ENCODE assay signal across 23 cellular contexts in the genomic region with DNA sequence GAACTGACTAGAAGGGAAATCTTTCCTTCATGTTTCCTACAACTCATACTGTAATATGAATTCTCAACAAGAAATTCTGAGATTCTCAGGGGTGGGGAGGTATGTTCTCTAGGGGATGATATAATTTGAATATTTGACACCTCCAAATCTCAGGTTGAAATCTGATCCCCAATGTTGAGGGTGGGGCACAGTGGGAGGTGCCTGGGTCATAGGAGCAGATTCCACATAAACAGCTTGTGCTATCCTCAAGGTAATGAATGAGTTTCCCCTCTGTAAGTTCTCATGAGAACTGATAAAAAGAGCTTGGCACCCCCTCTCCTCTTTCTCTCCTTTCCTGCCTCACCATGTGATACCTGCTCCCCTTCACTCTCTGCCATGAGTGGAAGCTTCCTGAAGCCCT. TPM values are rescaled to one million over a fixed set of nuclear protein-coding genes. Genes with fewer than 3 reads are reported as not detected.
DNase-seq lines count a peak whose midpoint lies in the region; ATAC-seq, FAIRE-seq and TF ChIP-seq lines count a peak whose summit lies in the region.
"Had no signal": no experiment of that assay in that cellular context is flagged by ENCODE, and none has a peak within 500 bp of the region (broad histone marks: within the 10 kb centered on the region; RNA-seq: fewer than 3 reads in every experiment).

No MANE protein-coding gene starts in this region.

- TF ChIP-seq RAD21 in GM12878 (IDR thresholded peaks at IDR 0.05; ENCODE audit: insufficient read depth, low read depth, low read length): no peak

- no peaks in the 10 kb centered on the region for H3K9me3 Mint-ChIP-seq in CD4-positive, alpha-beta memory T cell
- H3K9me3 Mint-ChIP-seq in GM23338 (no peaks in the 10 kb centered on the region), nephron progenitor cell (peaks cover under 1% of the 10 kb centered on the region)
- H3K9me3 Mint-ChIP-seq in stimulated activated memory B cell treated with anti-CD40 and anti-IgM and Interleukin-4, amounts not matched to agents 10 μg/mL and 1 μg/mL and 100 μg/mL, for 72 hours: peaks cover 2% of the 10 kb centered on the region
- H3K9me3 Mint-ChIP-seq: IgD-negative memory B cell had no signal

- no peak for TF ChIP-seq CTCF in GM23338 (conservative IDR thresholded peaks at IDR 0.05; ENCODE audit: low read depth in 2 of 2)
- no peak for TF ChIP-seq CTCF in GM12878 (IDR thresholded peaks at IDR 0.05 in 2 of 3, conservative IDR thresholded peaks at IDR 0.05 in 1 of 3; ENCODE audit: control insufficient read depth in 2 of 3, extremely low read depth in 1 of 3, insufficient read depth in 1 of 3, low read depth in 3 of 3, low read length in 3 of 3)
- no peak for TF ChIP-seq CTCF in nephron progenitor cell (IDR thresholded peaks at IDR 0.05)
- no peak for TF ChIP-seq CTCF in GM13976 (IDR thresholded peaks at IDR 0.05; ENCODE audit: borderline replicate concordance, control extremely low read depth, extremely low read depth, insufficient read depth, missing control alignments)

- H3K9ac ChIP-seq in GM12878 (ENCODE audit: control insufficient read depth, insufficient read depth, low read length): no peak overlapping the region

- no peak for DNase-seq in CD4-positive, alpha-beta memory T cell
- DNase-seq in GM23338 (ENCODE audit: low spot score): peak; percentile 49
- no peak for DNase-seq in GM12878 (ENCODE audit: low read depth, low spot score)
- DNase-seq in nephron progenitor cell: no peak
- DNase-seq in GM13976 (ENCODE audit: low spot score): no peak
- no peak for DNase-seq in GM12892 (ENCODE audit: insufficient read length)
- DNase-seq: BE2C, Caco-2, DND-41, GOT3, Karpas-422, MV-4-11, NCI-H1105 treated with DMSO at 0.1 percent for 48 hours, NCI-H2029 treated with DMSO at 0.1 percent for 48 hours, NCI-H446, NCI-H526, OCI-M1, Right ventricle myocardium superior had no signal

- H3K27ac Mint-ChIP-seq in CD4-positive, alpha-beta memory T cell: peak overlapping the region in 4 of 7 donors; percentile 13 to 62 (median 24)
- peak overlapping the region; percentile 12; the same call in 1 of the 2 replicates for H3K27ac Mint-ChIP-seq in GM23338
- H3K27ac Mint-ChIP-seq in nephron progenitor cell: peak overlapping the region; percentile 50
- H3K27ac Mint-ChIP-seq in stimulated activated memory B cell treated with anti-CD40 and anti-IgM and Interleukin-4, amounts not matched to agents 10 μg/mL and 1 μg/mL and 100 μg/mL, for 72 hours: no peak overlapping the region

- POLR2A ChIA-PET in CD4-positive, alpha-beta memory T cell (lab: Charles Lee; ENCODE audit: partially characterized antibody): interaction anchor here (2.9 kb wide), 1 partner anchor 21 kb away, joined by 15 read pairs; a partner anchor contains a TSS
- POLR2A ChIA-PET in GM12878 (lab: Charles Lee): interaction anchor here (0.5 to 2.1 kb wide), 8 partner anchors 9 to 195 kb away, joined by 3 to 10 read pairs (median 4); no protein-coding TSS in a partner anchor

- peaks cover 5 to 13% of the 10 kb centered on the region in 2 donors for H3K36me3 Mint-ChIP-seq in CD4-positive, alpha-beta memory T cell
- H3K36me3 Mint-ChIP-seq in GM23338 (ENCODE audit: low read depth) (no peaks in the 10 kb centered on the region), nephron progenitor cell (ENCODE audit: low read depth) (peaks cover 19% of the 10 kb centered on the region)
- H3K36me3 Mint-ChIP-seq in stimulated activated memory B cell treated with anti-CD40 and anti-IgM and Interleukin-4, amounts not matched to agents 10 μg/mL and 1 μg/mL and 100 μg/mL, for 72 hours: peaks cover 20% of the 10 kb centered on the region

- H3K79me2 ChIP-seq in GM23338 (replicated peaks; ENCODE audit: insufficient read depth) (peaks cover 98% of the 10 kb centered on the region), GM12878 (ENCODE audit: control insufficient read depth, insufficient read depth, low read length) (peaks cover 89% of the 10 kb centered on the region)

- H3F3A ChIP-seq in GM23338 (replicated peaks; ENCODE audit: low read depth): no peaks in the 10 kb centered on the region

- H3K36me3 ChIP-seq in CD4-positive, alpha-beta memory T cell (ENCODE audit: insufficient read depth, low read length): no peaks in the 10 kb centered on the region
- H3K36me3 ChIP-seq in GM23338 (ENCODE audit: insufficient read depth) (no peaks in the 10 kb centered on the region), GM12878 (ENCODE audit: control insufficient read depth in 2 of 2, insufficient read depth in 2 of 2, low read length in 1 of 2) (peaks cover 0 to 17% of the 10 kb centered on the region in 2 experiments; a peak in 3 of 4 replicates)
- H3K36me3 ChIP-seq: BE2C had no signal

- RAD21 ChIA-PET in GM12878 (lab: Charles Lee; ENCODE audit: unreplicated experiment): interaction anchor here (0.6 to 1.9 kb wide), 8 partner anchors 9 to 127 kb away, joined by 3 to 9 read pairs (median 5); no protein-coding TSS in a partner anchor

- H3K27me3 ChIP-seq in CD4-positive, alpha-beta memory T cell (ENCODE audit: insufficient read depth, low read length): no peaks in the 10 kb centered on the region
- H3K27me3 ChIP-seq in GM23338 (ENCODE audit: insufficient read depth) (no peaks in the 10 kb centered on the region), GM12878 (replicated peaks in 1 of 2; ENCODE audit: control insufficient read depth in 2 of 2, insufficient read depth in 2 of 2, low read length in 1 of 2) (no peaks in the 10 kb centered on the region)
- H3K27me3 ChIP-seq: BE2C had no signal

- no peak overlapping the region for H3K27ac ChIP-seq in CD4-positive, alpha-beta memory T cell (ENCODE audit: low read depth, low read length)
- peak overlapping the region; percentile 78 for H3K27ac ChIP-seq in GM23338 (ENCODE audit: low read depth)
- H3K27ac ChIP-seq in GM12878 (ENCODE audit: control insufficient read depth, insufficient read depth): no peak overlapping the region

- no TSS peak for BruUV-seq in GM12878 (replicated peaks; lab: Mats Ljungman, UMichigan)

- H3K9me3 ChIP-seq in CD4-positive, alpha-beta memory T cell (ENCODE audit: control insufficient read depth in 1 of 2, low read length in 2 of 2): no peaks in the 10 kb centered on the region
- H3K9me3 ChIP-seq in GM12878 (replicated peaks; ENCODE audit: control insufficient read depth, insufficient read depth, low read length): peaks cover 12% of the 10 kb centered on the region
- H3K9me3 ChIP-seq: BE2C, Caco-2 had no signal

- in situ Hi-C loops in GM12878 (cut with MboI): no loop called here
- in situ Hi-C loops in GM13976 (cut with MboI; ENCODE audit: low sequenced_read_pairs, unreplicated experiment): no loop called here

- no peaks in the 10 kb centered on the region for H3K27me3 Mint-ChIP-seq in CD4-positive, alpha-beta memory T cell
- peaks cover 6% of the 10 kb centered on the region for H3K27me3 Mint-ChIP-seq in GM23338 (ENCODE audit: insufficient read depth, low read depth, poor library complexity)
- no peaks in the 10 kb centered on the region for H3K27me3 Mint-ChIP-seq in nephron progenitor cell (ENCODE audit: low read depth, poor library complexity)
- no peaks in the 10 kb centered on the region for H3K27me3 Mint-ChIP-seq in stimulated activated memory B cell treated with anti-CD40 and anti-IgM and Interleukin-4, amounts not matched to agents 10 μg/mL and 1 μg/mL and 100 μg/mL, for 72 hours
- H3K27me3 Mint-ChIP-seq: IgD-negative memory B cell had no signal

- intact Hi-C loops in CD4-positive, alpha-beta memory T cell (cut with micrococcal nuclease): no loop called here
- intact Hi-C loops in GM12878 (cut with micrococcal nuclease; ENCODE audit: unreplicated experiment): no loop called here

- TF ChIP-seq EP300 in GM12878 (IDR thresholded peaks at IDR 0.05; ENCODE audit: borderline replicate concordance in 1 of 2, control insufficient read depth in 1 of 2, low read depth in 2 of 2, low read length in 2 of 2): no peak

- peak; percentile 69 for ATAC-seq in GM23338
- ATAC-seq in GM12878: no peak
- ATAC-seq in stimulated activated memory B cell treated with anti-CD40 and anti-IgM and Interleukin-4, amounts not matched to agents 10 μg/mL and 1 μg/mL and 100 μg/mL, for 72 hours: no peak
- ATAC-seq: HCT116 had no signal

- no peaks in the 10 kb centered on the region for H3K9me2 ChIP-seq in GM23338 (ENCODE audit: insufficient read depth)

- SMC1A ChIA-PET in GM12878 (lab: Charles Lee; ENCODE audit: uncharacterized antibody, unreplicated experiment): interaction anchor here (0.7 to 6.7 kb wide), 10 partner anchors 11 to 127 kb away, joined by 3 to 60 read pairs (median 5); no protein-coding TSS in a partner anchor

- no peak overlapping the region for H3K4me3 ChIP-seq in CD4-positive, alpha-beta memory T cell (ENCODE audit: low read length in 2 of 2)
- H3K4me3 ChIP-seq in GM23338 (no peak overlapping the region), GM12878 (no peak overlapping the region)

- H3K4me1 Mint-ChIP-seq in CD4-positive, alpha-beta memory T cell: peaks cover 42 to 70% (median 55%) of the 10 kb centered on the region in 4 donors
- H3K4me1 Mint-ChIP-seq in GM23338 (peaks cover 26% of the 10 kb centered on the region), nephron progenitor cell (peaks cover 15% of the 10 kb centered on the region)
- H3K4me1 Mint-ChIP-seq in stimulated activated memory B cell treated with anti-CD40 and anti-IgM and Interleukin-4, amounts not matched to agents 10 μg/mL and 1 μg/mL and 100 μg/mL, for 72 hours: peaks cover 45% of the 10 kb centered on the region

- H4K20me1 ChIP-seq in GM23338 (replicated peaks; ENCODE audit: insufficient read depth) (no peaks in the 10 kb centered on the region; the same call in 1 of the 2 replicates), GM12878 (ENCODE audit: control insufficient read depth, insufficient read depth) (no peaks in the 10 kb centered on the region; the same call in 1 of the 2 replicates)

- FAIRE-seq in GM12878 (lab: Jason Lieb, UNC) (peak; percentile 44), GM12892 (lab: Jason Lieb, UNC) (no peak)
- FAIRE-seq: HTR-8/SVneo, RCC 7860 had no signal

- CTCF ChIA-PET in CD4-positive, alpha-beta memory T cell (lab: Charles Lee; ENCODE audit: partially characterized antibody): interaction anchor here (0.9 to 2.4 kb wide), 4 partner anchors 13 to 220 kb away, joined by 3 to 13 read pairs (median 3); no protein-coding TSS in a partner anchor
- CTCF ChIA-PET in GM12878 (lab: Yijun Ruan, JAX): interaction anchor here (0.9 to 3.1 kb wide), 7 partner anchors 8 to 137 kb away, joined by 3 to 13 read pairs (median 4); no protein-coding TSS in a partner anchor

- H3K4me3 Mint-ChIP-seq in CD4-positive, alpha-beta memory T cell: peak overlapping the region in 4 of 8 donors; percentile 13 to 64 (median 39)
- H3K4me3 Mint-ChIP-seq in GM23338: peak overlapping the region; percentile 9; the same call in 1 of the 3 replicates
- no peak overlapping the region for H3K4me3 Mint-ChIP-seq in nephron progenitor cell
- H3K4me3 Mint-ChIP-seq in stimulated activated memory B cell treated with anti-CD40 and anti-IgM and Interleukin-4, amounts not matched to agents 10 μg/mL and 1 μg/mL and 100 μg/mL, for 72 hours: no peak overlapping the region
- H3K4me3 Mint-ChIP-seq: IgD-negative memory B cell had no signal

- peak overlapping the region; percentile 45 for H3K4me2 ChIP-seq in GM23338
- no peak overlapping the region for H3K4me2 ChIP-seq in GM12878 (ENCODE audit: control insufficient read depth, insufficient read depth)

- H2AFZ ChIP-seq in GM23338 (no peak overlapping the region), GM12878 (ENCODE audit: control insufficient read depth, low read depth, low read length) (no peak overlapping the region)

- TF ChIP-seq POLR2A in GM12878 (IDR thresholded peaks at IDR 0.05; ENCODE audit: low read depth, low read length) (no peak), GM12892 (IDR thresholded peaks at IDR 0.05; ENCODE audit: low read depth, low read length) (no peak)

- H3K4me1 ChIP-seq in CD4-positive, alpha-beta memory T cell (ENCODE audit: insufficient read depth, low read length): peaks cover 37% of the 10 kb centered on the region
- H3K4me1 ChIP-seq in GM23338 (ENCODE audit: insufficient read depth) (peaks cover 22% of the 10 kb centered on the region), GM12878 (ENCODE audit: control insufficient read depth, insufficient read depth, low read length) (peaks cover 21% of the 10 kb centered on the region)
- H3K4me1 ChIP-seq: BE2C, Caco-2 had no signal

RNA-seq across cellular contexts. Expression of a gene that starts 21.5 kb away (rescaled TPM):
- total RNA-seq in CD4-positive, alpha-beta memory T cell: 100 to 1,000 TPM; 138 to 148 TPM
- 10 to 100 TPM; 36.2 to 47.9 TPM for polyA plus RNA-seq in CD4-positive, alpha-beta memory T cell
- total RNA-seq in GM23338 (2014; rRNA removed; shearing (Covaris generic)): 33.3 and 34.7 TPM in 2 replicates
- polyA plus RNA-seq in GM23338 (2016; fragmentation: Nextera tagmentation; extraction: Ambion mirVana): 22.0 and 25.8 TPM in 2 replicates
- total RNA-seq in GM12878 (2013; cell fraction: nucleolus; rRNA removed): 401 and 420 TPM in 2 replicates
- 56.4 and 73.7 TPM in 2 replicates for total RNA-seq in GM12878 (2014; rRNA removed)
- 118 and 122 TPM in 2 replicates for total RNA-seq in GM12878 (2014; rRNA removed; fragmentation: Illumina TruSeq; extraction: Trizol)
- total RNA-seq in GM12878 (2021): 60.4 and 61.3 TPM in 2 replicates
- polyA plus RNA-seq in GM12878 (2011; ENCODE audit: low read depth): 43.9 TPM
- polyA plus RNA-seq in GM12878 (2011; rRNA removed): 51.9 and 67.4 TPM in 2 replicates
- 14.5 and 19.1 TPM in 2 replicates for polyA plus RNA-seq in GM12878 (2011; cell fraction: cytosol; rRNA removed)
- polyA plus RNA-seq in GM12878 (2011; cell fraction: nucleus; rRNA removed): 95.0 and 104 TPM in 2 replicates
- polyA plus RNA-seq in GM12878 (2012): 48.5 and 61.3 TPM in 2 replicates
- polyA plus RNA-seq in GM12878 (2014; fragmentation: Illumina TruSeq; extraction: Trizol): 55.8 and 82.0 TPM in 2 replicates
- 10 to 100 TPM; 40.2 to 42.5 TPM for polyA plus RNA-seq in GM12878 (2014; fragmentation: Nextera tagmentation; extraction: Ambion mirVana)
- polyA plus RNA-seq in GM12878 (2014; rRNA removed): 34.6 and 42.0 TPM in 2 replicates
- 10 to 100 TPM; 35.8 to 37.4 TPM for polyA plus RNA-seq in GM12878 (2016; fragmentation: Nextera tagmentation; extraction: Ambion mirVana)
- 87.7 and 134 TPM in 2 replicates for polyA minus RNA-seq in GM12878 (2011; rRNA and poly(A)+ RNA removed)
- polyA minus RNA-seq in GM12878 (2011; cell fraction: cytosol; rRNA and poly(A)+ RNA removed): 21.4 and 22.9 TPM in 2 replicates
- polyA minus RNA-seq in GM12878 (2011; cell fraction: nucleus; rRNA and poly(A)+ RNA removed): 101 and 142 TPM in 2 replicates
- 61.2 TPM for polyA plus RNA-seq in GM12892 (2012; ENCODE audit: missing spikeins)
